Comparison of ENCODE assay signal across 8 cellular contexts in genomic region chr20:62860924-62861691, GRCh38. TPM values are rescaled to one million over a fixed set of nuclear protein-coding genes. Genes with fewer than 3 reads are reported as not detected.
DNase-seq lines count a peak whose midpoint lies in the region; ATAC-seq and TF ChIP-seq lines count a peak whose summit lies in the region.

No MANE protein-coding gene starts in this region.

- no peaks in the 10 kb centered on the region for H3K9me3 ChIP-seq in BLaER1

- peaks cover 8% of the 10 kb centered on the region for H3K36me3 Mint-ChIP-seq in osteocyte (ENCODE audit: unreplicated experiment)
- H3K36me3 Mint-ChIP-seq in type B pancreatic cell, result peaks cover 19% of the 10 kb centered on the region

- H3K4me1 Mint-ChIP-seq in osteocyte (ENCODE audit: unreplicated experiment), result peaks cover 23% of the 10 kb centered on the region
- peaks cover 20% of the 10 kb centered on the region for H3K4me1 Mint-ChIP-seq in type B pancreatic cell (ENCODE audit: unreplicated experiment)

- H3K27me3 ChIP-seq in BLaER1, result peaks cover 17% of the 10 kb centered on the region

- peak; percentile 5 for TF ChIP-seq POLR2A in erythroblast (IDR thresholded peaks at IDR 0.05; ENCODE audit: low read length)

- H3K4me2 ChIP-seq in BLaER1, result peak overlapping the region; percentile 99

- ATAC-seq in GM19452 (IDR thresholded peaks at IDR 0.05; ENCODE audit: unreplicated experiment) (peak; percentile 30), HG03521 (IDR thresholded peaks at IDR 0.05; ENCODE audit: unreplicated experiment) (peak; percentile 25), sciatic nerve (no peak)

- intact Hi-C loops in sciatic nerve (cut with DNase I), result no loop called here

- peak overlapping the region; percentile 91 for H3K4me3 ChIP-seq in BLaER1

- peak overlapping the region; percentile 95 for H3K27ac ChIP-seq in BLaER1

- TF ChIP-seq CTCF in osteocyte (IDR thresholded peaks at IDR 0.05) (no peak), type B pancreatic cell (conservative IDR thresholded peaks at IDR 0.05) (no peak)

- H3K4me3 Mint-ChIP-seq in osteocyte (ENCODE audit: unreplicated experiment) (peak overlapping the region; percentile 47), type B pancreatic cell (no peak overlapping the region)

- no peak overlapping the region for H3K27ac Mint-ChIP-seq in osteocyte (ENCODE audit: unreplicated experiment)
- no peak overlapping the region for H3K27ac Mint-ChIP-seq in type B pancreatic cell

- H4K20me1 ChIP-seq in BLaER1, result peaks cover 48% of the 10 kb centered on the region

- peaks cover 20% of the 10 kb centered on the region for H3K36me3 ChIP-seq in BLaER1

- no peaks in the 10 kb centered on the region for H3K27me3 Mint-ChIP-seq in osteocyte (ENCODE audit: unreplicated experiment)
- H3K27me3 Mint-ChIP-seq in type B pancreatic cell, result peaks cover 18% of the 10 kb centered on the region

- no peaks in the 10 kb centered on the region for H3K9me3 Mint-ChIP-seq in osteocyte (ENCODE audit: unreplicated experiment)
- no peaks in the 10 kb centered on the region for H3K9me3 Mint-ChIP-seq in type B pancreatic cell

- H3K9ac ChIP-seq in BLaER1, result peak overlapping the region; percentile 94

- H3K4me1 ChIP-seq in BLaER1, result peaks cover 58% of the 10 kb centered on the region

- peak; percentile 40 for DNase-seq in activated CD4-positive, alpha-beta T cell treated with anti-CD3 and anti-CD28 coated beads for 48 hours
- peak; percentile 71 to 78 for DNase-seq in erythroblast (lab: John Stamatoyannopoulos, UW)
- no peak for DNase-seq in osteocyte (ENCODE audit: extremely low spot score, unreplicated experiment)
- no peak for DNase-seq in sciatic nerve (ENCODE audit: low spot score)
- DNase-seq in type B pancreatic cell (ENCODE audit: extremely low spot score, unreplicated experiment), result no peak

RNA-seq across cellular contexts. Expression of gene TCFL5, which starts 0.5 kb away (rescaled TPM):
- total RNA-seq in osteocyte (12.2 and 12.8 TPM in 2 replicates), sciatic nerve (14.6 TPM), type B pancreatic cell (ENCODE audit: low replicate concordance) (6.1 and 11.8 TPM in 2 replicates)

RNA-seq across cellular contexts. Expression of gene COL9A3, which starts 44.3 kb away (rescaled TPM):
- total RNA-seq in osteocyte (1.7 and 1.8 TPM in 2 replicates), sciatic nerve (69.6 TPM), type B pancreatic cell (ENCODE audit: low replicate concordance) (8.8 and 21.2 TPM in 2 replicates)

RNA-seq across cellular contexts. Expression of gene OGFR, which starts 56.5 kb away (rescaled TPM):
- 47.2 and 48.9 TPM in 2 replicates for total RNA-seq in osteocyte
- 52.7 TPM for total RNA-seq in sciatic nerve
- 42.8 and 49.6 TPM in 2 replicates for total RNA-seq in type B pancreatic cell (ENCODE audit: low replicate concordance)

Comparison
In these comparisons a context has a peak if more than half of its experiments do, and no peak if none do; other contexts are left out.
1. DNase-seq: peak in activated CD4-positive, alpha-beta T cell treated with anti-CD3 and anti-CD28 coated beads for 48 hours (single experiment) and erythroblast (2 of 2); none in osteocyte (single experiment), sciatic nerve (single experiment) and type B pancreatic cell (single experiment).